ENCODE assay signal across 10 cellular contexts in genomic region chr5:174735498-174736350, GRCh38. TPM values are rescaled to one million over a fixed set of nuclear protein-coding genes. Genes with fewer than 3 reads are reported as not detected.
A peak's percentile ranks its signal among the peaks of the same experiment; 100 is the strongest.
DNase-seq lines count a peak whose midpoint lies in the region; ATAC-seq and TF ChIP-seq lines count a peak whose summit lies in the region.
"Had no signal": no experiment of that assay in that cellular context is flagged by ENCODE, and none has a peak within 500 bp of the region (broad histone marks: within the 10 kb centered on the region; RNA-seq: fewer than 3 reads in every experiment).

No MANE protein-coding gene starts in this region.

- no peak overlapping the region for H3K27ac Mint-ChIP-seq in CD4-positive, alpha-beta T cell
- H3K27ac Mint-ChIP-seq in activated naive CD8-positive, alpha-beta T cell treated with anti-CD3 and anti-CD28 coated beads for 36 hours, result no peak overlapping the region

- POLR2A ChIA-PET in CD4-positive, alpha-beta T cell (lab: Charles Lee), result no interaction called here

- peaks cover 87% of the 10 kb centered on the region for H3K27me3 Mint-ChIP-seq in CD4-positive, alpha-beta T cell
- H3K27me3 Mint-ChIP-seq in activated naive CD8-positive, alpha-beta T cell treated with anti-CD3 and anti-CD28 coated beads for 36 hours, result peaks cover 87% of the 10 kb centered on the region

- H3K4me1 ChIP-seq in OCI-LY1 (ENCODE audit: insufficient read depth, low read length, severe bottlenecking), result no peaks in the 10 kb centered on the region
- H3K4me1 ChIP-seq in esophagus squamous epithelium, result peaks cover 6 to 22% (median 9%) of the 10 kb centered on the region in 3 donors

- WGBS in esophagus squamous epithelium, 2 donors, result 3% methylated on average over 16 to 33 of the region's 55 CpGs

- H3K36me3 ChIP-seq in OCI-LY1 (ENCODE audit: insufficient read depth, low read length), result no peaks in the 10 kb centered on the region
- no peaks in the 10 kb centered on the region for H3K36me3 ChIP-seq in esophagus squamous epithelium

- DNase-seq in esophagus squamous epithelium (lab: John Stamatoyannopoulos, UW), result no peak
- peak; percentile 50 for DNase-seq in pons (ENCODE audit: low spot score)
- DNase-seq in CD4-positive, alpha-beta T cell, result no peak
- DNase-seq in activated naive CD8-positive, alpha-beta T cell treated with anti-CD3 and anti-CD28 coated beads for 36 hours, result no peak
- DNase-seq: left cardiac atrium, NCI-H187 treated with DMSO at 0.1 percent for 48 hours had no signal

- no peaks in the 10 kb centered on the region for H3K36me3 Mint-ChIP-seq in CD4-positive, alpha-beta T cell (ENCODE audit: low read depth)
- H3K36me3 Mint-ChIP-seq in activated naive CD8-positive, alpha-beta T cell treated with anti-CD3 and anti-CD28 coated beads for 36 hours, result peaks cover 2% of the 10 kb centered on the region

- no peaks in the 10 kb centered on the region for H3K79me2 ChIP-seq in OCI-LY1 (ENCODE audit: insufficient read depth, low read length)

- H3K4me2 ChIP-seq in OCI-LY1 (ENCODE audit: low read length), result no peak overlapping the region

- H3K4me3 ChIP-seq in OCI-LY1 (ENCODE audit: low read depth, low read length, poor library complexity, severe bottlenecking) (no peak overlapping the region), esophagus squamous epithelium (peak overlapping the region in 1 of 4 donors; percentile 33)

- no peak for ATAC-seq in CD4-positive, alpha-beta T cell (ENCODE audit: poor library complexity)
- ATAC-seq in GM19397 (IDR thresholded peaks at IDR 0.05; ENCODE audit: unreplicated experiment), result no peak
- no peak for ATAC-seq in HG02973 (IDR thresholded peaks at IDR 0.05; ENCODE audit: unreplicated experiment)

- H3K27me3 ChIP-seq in OCI-LY1 (ENCODE audit: insufficient read depth, low read length) (no peaks in the 10 kb centered on the region), esophagus squamous epithelium (peaks cover 8 to 89% (median 38%) of the 10 kb centered on the region in 4 donors)
- H3K27me3 ChIP-seq in CD4-positive, alpha-beta T cell (ENCODE audit: control insufficient read depth, insufficient read depth, low read length), result peaks cover 71% of the 10 kb centered on the region

- H3K4me3 Mint-ChIP-seq in CD4-positive, alpha-beta T cell, result no peak overlapping the region
- no peak overlapping the region for H3K4me3 Mint-ChIP-seq in activated naive CD8-positive, alpha-beta T cell treated with anti-CD3 and anti-CD28 coated beads for 36 hours

- H3K27ac ChIP-seq in OCI-LY1 (ENCODE audit: low read depth, low read length, poor library complexity, severe bottlenecking) (no peak overlapping the region), esophagus squamous epithelium (no peak overlapping the region)
- no peak overlapping the region for H3K27ac ChIP-seq in CD4-positive, alpha-beta T cell (ENCODE audit: low read depth, low read length)

- H3K9ac ChIP-seq in OCI-LY1 (ENCODE audit: low read length), result no peak overlapping the region

- TF ChIP-seq POLR2A in esophagus squamous epithelium (IDR thresholded peaks at IDR 0.05), result no peak

- intact Hi-C loops in esophagus squamous epithelium (cut with DNase I), result no loop called here
- intact Hi-C loops in CD4-positive, alpha-beta T cell (cut with DNase I, micrococcal nuclease), result loop anchor here in 1 of 2 experiments (1.0 kb wide), 1 partner anchor 316 kb away; no protein-coding TSS in a partner anchor

- CTCF ChIA-PET in CD4-positive, alpha-beta T cell (lab: Charles Lee), result no interaction called here

- no peaks in the 10 kb centered on the region for H4K20me1 ChIP-seq in OCI-LY1 (ENCODE audit: insufficient read depth, low read length)

- H3K9me2 ChIP-seq in OCI-LY1 (ENCODE audit: low read depth, low read length), result no peaks in the 10 kb centered on the region

- H3K9me3 ChIP-seq in OCI-LY1 (ENCODE audit: low read length) (no peaks in the 10 kb centered on the region), esophagus squamous epithelium (no peaks in the 10 kb centered on the region)
- no peaks in the 10 kb centered on the region for H3K9me3 ChIP-seq in CD4-positive, alpha-beta T cell (ENCODE audit: control insufficient read depth, low read length)

- no peak overlapping the region for H2AFZ ChIP-seq in OCI-LY1 (ENCODE audit: low read length)

- no peaks in the 10 kb centered on the region for H3K4me1 Mint-ChIP-seq in CD4-positive, alpha-beta T cell (ENCODE audit: low read depth)
- H3K4me1 Mint-ChIP-seq in activated naive CD8-positive, alpha-beta T cell treated with anti-CD3 and anti-CD28 coated beads for 36 hours, result peaks cover 5% of the 10 kb centered on the region

- TF ChIP-seq CTCF in GM12874 (IDR thresholded peaks at IDR 0.05; ENCODE audit: insufficient read depth, low read depth, low read length), result peak; percentile 17; the same call in 1 of the 2 replicates
- TF ChIP-seq CTCF in OCI-LY1 (IDR thresholded peaks at IDR 0.05; ENCODE audit: low read length), result peak; percentile 34; the same call in 1 of the 2 replicates
- TF ChIP-seq CTCF in esophagus squamous epithelium (IDR thresholded peaks at IDR 0.05), result peak in 5 of 6 experiments; percentile 24 to 71 (median 45)
- TF ChIP-seq CTCF in CD4-positive, alpha-beta T cell (IDR thresholded peaks at IDR 0.05), result no peak

- no peaks in the 10 kb centered on the region for H3K9me3 Mint-ChIP-seq in CD4-positive, alpha-beta T cell
- no peaks in the 10 kb centered on the region for H3K9me3 Mint-ChIP-seq in activated naive CD8-positive, alpha-beta T cell treated with anti-CD3 and anti-CD28 coated beads for 36 hours

- no peaks in the 10 kb centered on the region for H3F3A ChIP-seq in OCI-LY1 (ENCODE audit: insufficient read depth, low read length)

RNA-seq across cellular contexts. Expression of gene MSX2, which starts 11.3 kb away (rescaled TPM):
- 1 to 10 TPM in 2 of 4 donors, under 1 TPM in 1, not detected in 1; 0.19 to 2.5 (median 1.6) TPM for total RNA-seq in esophagus squamous epithelium
- total RNA-seq in CD4-positive, alpha-beta T cell, result under 1 TPM; 0.30 to 0.31 TPM
- not detected for total RNA-seq in activated naive CD8-positive, alpha-beta T cell treated with anti-CD3 and anti-CD28 coated beads for 36 hours
